9 cellular contexts compared by ENCODE assay signal in the genomic region with DNA sequence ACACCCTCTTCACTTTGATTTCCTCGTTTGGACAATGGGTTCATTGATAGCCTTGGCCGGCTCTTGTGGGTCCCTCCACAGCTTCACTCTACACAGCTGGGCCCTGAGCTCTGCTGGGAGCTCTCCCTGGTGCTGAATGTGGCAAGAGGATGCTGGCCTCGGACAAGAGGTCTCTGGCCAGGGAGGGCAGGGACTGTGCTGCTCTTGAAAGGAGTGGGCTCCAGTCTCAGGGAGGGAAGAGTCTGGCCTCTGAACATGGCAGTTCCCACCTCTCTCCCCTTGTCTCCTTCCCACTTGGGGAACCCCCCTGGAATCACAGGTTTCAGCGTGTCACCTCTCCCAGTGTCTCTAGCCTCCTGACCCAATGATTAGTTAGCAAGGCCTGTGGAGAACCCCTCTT. TPM values are rescaled to one million over a fixed set of nuclear protein-coding genes. Genes with fewer than 3 reads are reported as not detected.
DNase-seq lines count a peak whose midpoint lies in the region; TF ChIP-seq lines count a peak whose summit lies in the region.
"Had no signal": no experiment of that assay in that cellular context is flagged by ENCODE, and none has a peak within 500 bp of the region (broad histone marks: within the 10 kb centered on the region; RNA-seq: fewer than 3 reads in every experiment).

No MANE protein-coding gene starts in this region.

- peaks cover 3 to 16% (median 15%) of the 10 kb centered on the region in 3 donors for H3K4me1 ChIP-seq in esophagus squamous epithelium

- H3K4me3 Mint-ChIP-seq in nephron: peak overlapping the region in 2 of 3 experiments; percentile 5 to 30

- no peaks in the 10 kb centered on the region for H3K36me3 Mint-ChIP-seq in nephron (ENCODE audit: low read depth)

- intact Hi-C loops in esophagus squamous epithelium (cut with DNase I): no loop called here

- peaks cover 5% of the 10 kb centered on the region for H3K9me3 Mint-ChIP-seq in nephron

- TF ChIP-seq CTCF in nephron (IDR thresholded peaks at IDR 0.05; ENCODE audit: unreplicated experiment in 3 of 3) (no peak), esophagus squamous epithelium (IDR thresholded peaks at IDR 0.05) (no peak)

- no peaks in the 10 kb centered on the region for H3K36me3 ChIP-seq in esophagus squamous epithelium

- H3K27me3 ChIP-seq in esophagus squamous epithelium: peaks cover 10 to 97% (median 15%) of the 10 kb centered on the region in 4 donors

- no peak overlapping the region for H3K4me3 ChIP-seq in esophagus squamous epithelium

- 0 to 50% methylated on average over 1 of the region's 4 CpGs for WGBS in esophagus squamous epithelium, 2 donors

- H3K27ac ChIP-seq in esophagus squamous epithelium: no peak overlapping the region
- H3K27ac ChIP-seq: VCaP had no signal

- no peak overlapping the region for H3K27ac Mint-ChIP-seq in nephron

- H3K27me3 Mint-ChIP-seq in nephron (ENCODE audit: low read depth): peaks cover 69% of the 10 kb centered on the region

- no peaks in the 10 kb centered on the region for H3K9me3 ChIP-seq in esophagus squamous epithelium

- peaks cover 8% of the 10 kb centered on the region for H3K4me1 Mint-ChIP-seq in nephron

- peak; percentile 9 for DNase-seq in activated naive CD4-positive, alpha-beta T cell treated with Interleukin-2 at 50 U/mL for 16 hours
- DNase-seq in activated naive CD4-positive, alpha-beta T cell treated with anti-CD3 and anti-CD28 coated beads, Interleukin-2, amount 50 U/mL, for 16 hours: no peak
- DNase-seq in RPMI8226 (peak; percentile 79), epidermal melanocyte (ENCODE audit: insufficient read length, low spot score) (peak; percentile 89), DMS153 treated with DMSO at 0.1 percent for 48 hours (lab: John Stamatoyannopoulos, UW; ENCODE audit: unreplicated experiment) (no peak), DMS153 (lab: John Stamatoyannopoulos, UW) (no peak), esophagus squamous epithelium (lab: John Stamatoyannopoulos, UW) (no peak)

- TF ChIP-seq POLR2A in esophagus squamous epithelium (IDR thresholded peaks at IDR 0.05): no peak

RNA-seq across cellular contexts. Expression of a gene that starts 3.0 kb away (rescaled TPM):
- total RNA-seq in esophagus squamous epithelium: under 1 TPM in 1 of 4 donors, not detected in 3; 0.13 TPM

RNA-seq across cellular contexts. Expression of a gene that starts 50.0 kb away (rescaled TPM):
- 10 to 100 TPM; 10.1 to 43.8 (median 18.1) TPM for total RNA-seq in esophagus squamous epithelium

RNA-seq across cellular contexts. Expression of a gene that starts 50.4 kb away (rescaled TPM):
- 10 to 100 TPM; 50.7 to 94.8 (median 65.0) TPM for total RNA-seq in esophagus squamous epithelium

Comparison
In these comparisons a context has a peak if more than half of its experiments do, and no peak if none do; other contexts are left out.
1. DNase-seq: peak in activated naive CD4-positive, alpha-beta T cell treated with Interleukin-2 at 50 U/mL for 16 hours (single experiment), RPMI8226 (single experiment) and epidermal melanocyte (single experiment); none in activated naive CD4-positive, alpha-beta T cell treated with anti-CD3 and anti-CD28 coated beads, Interleukin-2, amount 50 U/mL, for 16 hours (single experiment), DMS153 treated with DMSO at 0.1 percent for 48 hours (single experiment), DMS153 (single experiment) and esophagus squamous epithelium (single experiment).